In the genomic region with DNA sequence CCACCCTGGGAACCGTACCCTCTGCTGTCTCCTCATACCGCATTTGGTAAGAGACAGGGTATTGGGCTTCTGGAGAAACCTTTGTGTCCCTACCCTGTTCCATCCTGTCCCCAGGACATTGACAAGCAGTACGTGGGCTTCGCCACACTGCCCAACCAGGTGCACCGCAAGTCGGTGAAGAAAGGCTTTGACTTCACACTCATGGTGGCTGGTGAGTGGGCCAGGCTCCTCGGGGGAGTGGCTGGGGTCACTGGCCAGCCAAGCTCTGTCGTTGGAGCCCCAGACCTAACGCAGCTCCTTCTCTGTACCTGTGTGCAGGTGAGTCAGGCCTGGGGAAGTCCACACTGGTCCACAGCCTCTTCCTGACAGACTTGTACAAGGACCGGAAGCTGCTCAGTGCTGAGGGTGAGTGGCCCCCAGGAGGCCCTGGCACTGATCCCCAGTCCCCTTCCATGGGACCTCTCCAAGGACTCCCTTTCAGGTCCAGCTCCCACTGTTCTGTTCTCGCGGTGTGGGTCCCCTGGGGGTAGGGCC, we compare ENCODE assay signal across 12 cellular contexts. TPM values are rescaled to one million over a fixed set of nuclear protein-coding genes. Genes with fewer than 3 reads are reported as not detected.
A peak's percentile ranks its signal among the peaks of the same experiment; 100 is the strongest.
DNase-seq lines count a peak whose midpoint lies in the region; FAIRE-seq and TF ChIP-seq lines count a peak whose summit lies in the region.
"Had no signal": no experiment of that assay in that cellular context is flagged by ENCODE, and none has a peak within 500 bp of the region (broad histone marks: within the 10 kb centered on the region; RNA-seq: fewer than 3 reads in every experiment).

No MANE protein-coding gene starts in this region.

- no peak for TF ChIP-seq POLR2A in H54 (IDR thresholded peaks at IDR 0.05; ENCODE audit: low read depth, low read length)

- FAIRE-seq in H54 (lab: Jason Lieb, UNC) = no peak

- H3K9me3 ChIP-seq in SJCRH30 (replicated peaks) (no peaks in the 10 kb centered on the region), skeletal muscle satellite cell (replicated peaks; ENCODE audit: low read length) (no peaks in the 10 kb centered on the region)

- H3K9me3 Mint-ChIP-seq in T-helper 1 cell treated with Interleukin-12 subunit alpha and Interleukin-12 subunit beta and Interleukin-4 antibody, amounts not matched to agents 30 μg/mL and 1 μg/mL, for 36 hours = no peaks in the 10 kb centered on the region
- no peaks in the 10 kb centered on the region for H3K9me3 Mint-ChIP-seq in endothelial cell (ENCODE audit: unreplicated experiment)

- H3K27me3 Mint-ChIP-seq in T-helper 1 cell treated with Interleukin-12 subunit alpha and Interleukin-12 subunit beta and Interleukin-4 antibody, amounts not matched to agents 30 μg/mL and 1 μg/mL, for 36 hours (ENCODE audit: low read depth) = peaks cover 45% of the 10 kb centered on the region
- H3K27me3 Mint-ChIP-seq in endothelial cell (ENCODE audit: unreplicated experiment) = peaks cover 25% of the 10 kb centered on the region

- no peak for DNase-seq in T-helper 1 cell
- DNase-seq in SJCRH30 = no peak
- DNase-seq in endothelial cell (ENCODE audit: low spot score) = no peak
- no peak for DNase-seq in NCI-H1417 treated with DMSO at 0.1 percent for 48 hours (lab: John Stamatoyannopoulos, UW)
- no peak for DNase-seq in H54 (ENCODE audit: insufficient read length, low spot score)
- no peak for DNase-seq in SW480 (ENCODE audit: low spot score)
- DNase-seq: mammary epithelial cell; NCI-H1694 treated with DMSO at 0.1 percent for 48 hours; stimulated activated naive CD4-positive, alpha-beta T cell treated with Interleukin-2 at 50 U/mL for 16 hours had no signal

- peaks cover 5% of the 10 kb centered on the region; the same call in 1 of the 2 replicates for H3K36me3 ChIP-seq in SJCRH30
- H3K36me3 ChIP-seq in skeletal muscle satellite cell (ENCODE audit: insufficient read depth, low read length) = peaks cover 15% of the 10 kb centered on the region

- no peak overlapping the region for H3K27ac Mint-ChIP-seq in T-helper 1 cell treated with Interleukin-12 subunit alpha and Interleukin-12 subunit beta and Interleukin-4 antibody, amounts not matched to agents 30 μg/mL and 1 μg/mL, for 36 hours
- H3K27ac Mint-ChIP-seq in endothelial cell (ENCODE audit: unreplicated experiment) = no peak overlapping the region

- no peak overlapping the region for H3K27ac ChIP-seq in SJCRH30
- H3K27ac ChIP-seq: 22Rv1 had no signal

- H3K4me1 Mint-ChIP-seq in T-helper 1 cell treated with Interleukin-12 subunit alpha and Interleukin-12 subunit beta and Interleukin-4 antibody, amounts not matched to agents 30 μg/mL and 1 μg/mL, for 36 hours (ENCODE audit: low read depth) = peaks cover 6% of the 10 kb centered on the region
- H3K4me1 Mint-ChIP-seq in endothelial cell (ENCODE audit: unreplicated experiment) = peaks cover 7% of the 10 kb centered on the region

- peaks cover 3% of the 10 kb centered on the region; the same call in 1 of the 2 replicates for H3K27me3 ChIP-seq in SJCRH30
- no peaks in the 10 kb centered on the region for H3K27me3 ChIP-seq in skeletal muscle satellite cell (ENCODE audit: control insufficient read depth, insufficient read depth, low read length)

- peak overlapping the region; percentile 57 for H3K4me3 Mint-ChIP-seq in T-helper 1 cell treated with Interleukin-12 subunit alpha and Interleukin-12 subunit beta and Interleukin-4 antibody, amounts not matched to agents 30 μg/mL and 1 μg/mL, for 36 hours
- peak overlapping the region; percentile 7 for H3K4me3 Mint-ChIP-seq in endothelial cell (ENCODE audit: unreplicated experiment)

- H3K4me3 ChIP-seq in SJCRH30 (peak overlapping the region; percentile 69; the same call in 1 of the 2 replicates), skeletal muscle satellite cell (ENCODE audit: low read length) (peak overlapping the region; percentile 85)

- H3K36me3 Mint-ChIP-seq in T-helper 1 cell treated with Interleukin-12 subunit alpha and Interleukin-12 subunit beta and Interleukin-4 antibody, amounts not matched to agents 30 μg/mL and 1 μg/mL, for 36 hours (ENCODE audit: low read depth) = no peaks in the 10 kb centered on the region
- H3K36me3 Mint-ChIP-seq in endothelial cell (ENCODE audit: low read depth, unreplicated experiment) = peaks cover 7% of the 10 kb centered on the region

- no peak for TF ChIP-seq CTCF in endothelial cell (IDR thresholded peaks at IDR 0.05; ENCODE audit: unreplicated experiment)

- 0 out of 2 replicates have a peak, but pooled peaks cover 3% of the 10 kb centered on the region for H3K4me1 ChIP-seq in SJCRH30
- H3K4me1 ChIP-seq in skeletal muscle satellite cell (ENCODE audit: control insufficient read depth, insufficient read depth, low read length) = peaks cover 18% of the 10 kb centered on the region

- H3K9ac ChIP-seq in skeletal muscle satellite cell (ENCODE audit: low read depth, low read length) = peak overlapping the region; percentile 81

- H3K4me2 ChIP-seq in skeletal muscle satellite cell (ENCODE audit: low read length) = peak overlapping the region; percentile 100

RNA-seq across cellular contexts. Expression of a gene that starts 3.8 kb away (rescaled TPM):
- total RNA-seq in SJCRH30 (2014; rRNA removed; shearing (Covaris generic)) = 2.5 and 4.4 TPM in 2 replicates
- not detected for total RNA-seq in endothelial cell (ENCODE audit: unreplicated experiment)
- 1.3 TPM in 1 of 2 replicates, not detected in the other for total RNA-seq in skeletal muscle satellite cell (2012; rRNA removed)

RNA-seq across cellular contexts. Expression of a gene that starts 5.3 kb away (rescaled TPM):
- 11.2 and 11.9 TPM in 2 replicates for total RNA-seq in SJCRH30 (2014; rRNA removed; shearing (Covaris generic))
- 2.3 TPM for total RNA-seq in endothelial cell (ENCODE audit: unreplicated experiment)
- total RNA-seq in skeletal muscle satellite cell (2012; rRNA removed) = 5.1 and 5.7 TPM in 2 replicates

RNA-seq across cellular contexts. Expression of a gene that starts 41.0 kb away (rescaled TPM):
- total RNA-seq in SJCRH30 (2014; rRNA removed; shearing (Covaris generic)) = 11.8 and 11.9 TPM in 2 replicates
- 0.56 TPM for total RNA-seq in endothelial cell (ENCODE audit: unreplicated experiment)
- 1.1 TPM in 1 of 2 replicates, not detected in the other for total RNA-seq in skeletal muscle satellite cell (2012; rRNA removed)
